Comparison of ENCODE assay signal across 6 cellular contexts in the genomic region with DNA sequence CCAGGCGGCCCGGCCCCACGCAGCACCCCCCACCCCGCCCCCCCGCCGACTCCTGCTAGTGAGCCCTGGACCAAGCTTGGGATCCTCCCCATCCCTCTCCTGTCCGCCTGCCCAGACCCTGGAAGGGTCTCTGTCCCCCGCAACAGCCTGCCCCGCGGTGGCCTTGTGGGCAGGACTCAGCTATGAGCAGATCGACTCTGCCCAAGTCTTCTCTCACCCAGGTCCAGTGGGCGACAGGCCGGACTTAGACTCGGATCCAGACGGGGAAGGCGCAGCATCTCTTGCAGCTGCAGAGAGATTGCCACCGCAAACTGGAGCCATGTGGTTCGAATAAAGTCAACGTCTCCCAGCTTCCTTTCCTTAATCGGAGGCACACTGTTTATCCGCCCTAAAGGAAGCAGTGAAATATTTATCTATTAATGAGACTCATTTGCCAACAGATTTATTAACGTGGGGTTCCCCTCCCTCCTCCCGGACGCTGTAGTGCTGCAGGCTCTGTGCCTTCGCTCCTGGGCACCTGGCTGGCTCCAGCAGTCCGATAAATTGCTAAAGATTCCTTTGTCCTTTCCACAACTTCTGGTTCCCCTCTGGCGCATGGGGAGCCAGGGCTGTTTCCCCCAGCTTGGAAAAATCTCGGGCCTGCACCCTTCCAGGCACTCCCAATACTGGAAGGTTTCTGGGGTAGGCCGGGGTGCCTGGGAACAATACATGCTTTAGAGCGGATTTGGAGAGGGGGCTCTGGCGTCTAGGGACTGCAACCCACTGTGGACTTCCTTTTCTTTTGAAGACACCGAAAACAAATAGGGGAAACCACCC. TPM values are rescaled to one million over a fixed set of nuclear protein-coding genes. Genes with fewer than 3 reads are reported as not detected.
DNase-seq lines count a peak whose midpoint lies in the region; ATAC-seq and TF ChIP-seq lines count a peak whose summit lies in the region.

No MANE protein-coding gene starts in this region.

- no peaks in the 10 kb centered on the region for H3K9me3 Mint-ChIP-seq in activated CD8-positive, alpha-beta T cell treated with anti-CD3 and anti-CD28 coated beads, Interleukin-2, amount 10 ng/mL, durations not matched to agents 7 days and 5 days (ENCODE audit: insufficient read depth)
- H3K9me3 Mint-ChIP-seq in naive thymus-derived CD8-positive, alpha-beta T cell = no peaks in the 10 kb centered on the region

- peak overlapping the region; percentile 86 for H3K9ac ChIP-seq in DND-41 (ENCODE audit: low read depth, low read length)

- H3K27me3 ChIP-seq in DND-41 (ENCODE audit: insufficient read depth, low read length, poor library complexity) = no peaks in the 10 kb centered on the region

- peaks cover 25% of the 10 kb centered on the region for H3K4me1 Mint-ChIP-seq in activated CD8-positive, alpha-beta T cell treated with anti-CD3 and anti-CD28 coated beads, Interleukin-2, amount 10 ng/mL, durations not matched to agents 7 days and 5 days (ENCODE audit: low read depth)
- H3K4me1 Mint-ChIP-seq in naive thymus-derived CD8-positive, alpha-beta T cell = peaks cover 14 to 67% (median 54%) of the 10 kb centered on the region in 4 donors

- H3K4me2 ChIP-seq in DND-41 (ENCODE audit: insufficient read depth, low read length) = peak overlapping the region; percentile 74

- H3K4me3 ChIP-seq in DND-41 (ENCODE audit: low read depth in 1 of 2, low read length in 2 of 2) = peak overlapping the region in 1 of 2 experiments; percentile 70; a peak in 2 of 4 replicates

- H3K9me3 ChIP-seq in DND-41 (ENCODE audit: insufficient read depth, low read length, severe bottlenecking) = no peaks in the 10 kb centered on the region

- ATAC-seq in DND-41 (ENCODE audit: insufficient read depth, low read depth) = peak; percentile 5; the same call in 2 of the 3 replicates
- ATAC-seq in activated CD8-positive, alpha-beta T cell treated with anti-CD3 and anti-CD28 coated beads, Interleukin-2, amount 10 ng/mL, durations not matched to agents 7 days and 5 days = no peak
- no peak for ATAC-seq in naive thymus-derived CD8-positive, alpha-beta T cell
- no peak for ATAC-seq in esophagus mucosa

- H3K27me3 Mint-ChIP-seq in activated CD8-positive, alpha-beta T cell treated with anti-CD3 and anti-CD28 coated beads, Interleukin-2, amount 10 ng/mL, durations not matched to agents 7 days and 5 days (ENCODE audit: low read depth) = peaks cover 81% of the 10 kb centered on the region
- H3K27me3 Mint-ChIP-seq in naive thymus-derived CD8-positive, alpha-beta T cell = peaks cover 53 to 88% (median 75%) of the 10 kb centered on the region in 5 donors

- no peaks in the 10 kb centered on the region for H3K36me3 ChIP-seq in DND-41 (ENCODE audit: insufficient read depth, low read length)

- POLR2A ChIA-PET in activated CD8-positive, alpha-beta T cell treated with anti-CD3 and anti-CD28 coated beads, Interleukin-2, amount 10 ng/mL, durations not matched to agents 7 days and 5 days (lab: Charles Lee) = no interaction called here
- POLR2A ChIA-PET in naive thymus-derived CD8-positive, alpha-beta T cell (lab: Charles Lee) = interaction anchor here (0.6 to 1.8 kb wide), 2 partner anchors 34 to 1060 kb away, joined by 4 to 5 read pairs; no protein-coding TSS in a partner anchor

- CTCF ChIA-PET in activated CD8-positive, alpha-beta T cell treated with anti-CD3 and anti-CD28 coated beads, Interleukin-2, amount 10 ng/mL, durations not matched to agents 7 days and 5 days (lab: Charles Lee) = interaction anchor here (0.8 to 1.7 kb wide), 2 partner anchors 23 to 85 kb away, joined by 3 to 4 read pairs; partner anchors contain the start of gene EVX1

- H3K4me1 ChIP-seq in DND-41 (ENCODE audit: insufficient read depth, low read length) = peaks cover 32% of the 10 kb centered on the region

- peaks cover 10% of the 10 kb centered on the region for H3K36me3 Mint-ChIP-seq in activated CD8-positive, alpha-beta T cell treated with anti-CD3 and anti-CD28 coated beads, Interleukin-2, amount 10 ng/mL, durations not matched to agents 7 days and 5 days (ENCODE audit: low read depth)
- H3K36me3 Mint-ChIP-seq in naive thymus-derived CD8-positive, alpha-beta T cell = peaks cover 0 to 3% (median 3%) of the 10 kb centered on the region in 3 donors

- peak overlapping the region; percentile 45 for H3K4me3 Mint-ChIP-seq in activated CD8-positive, alpha-beta T cell treated with anti-CD3 and anti-CD28 coated beads, Interleukin-2, amount 10 ng/mL, durations not matched to agents 7 days and 5 days
- peak overlapping the region in 7 of 10 donors; percentile 36 to 73 (median 48) for H3K4me3 Mint-ChIP-seq in naive thymus-derived CD8-positive, alpha-beta T cell

- peak overlapping the region; percentile 76 for H3K27ac Mint-ChIP-seq in activated CD8-positive, alpha-beta T cell treated with anti-CD3 and anti-CD28 coated beads, Interleukin-2, amount 10 ng/mL, durations not matched to agents 7 days and 5 days
- peak overlapping the region in 3 of 10 donors; percentile 37 to 92 (median 49) for H3K27ac Mint-ChIP-seq in naive thymus-derived CD8-positive, alpha-beta T cell

- 0 out of 2 replicates have a peak overlapping the region, but pooled peaks have one; percentile 91 for H3K27ac ChIP-seq in DND-41 (ENCODE audit: low read length)

- peak overlapping the region; percentile 92 for H2AFZ ChIP-seq in DND-41 (ENCODE audit: low read depth, low read length)

- no peaks in the 10 kb centered on the region for H4K20me1 ChIP-seq in DND-41 (ENCODE audit: insufficient read depth, low read length)

- no peak for TF ChIP-seq CTCF in DND-41 (IDR thresholded peaks at IDR 0.05; ENCODE audit: borderline replicate concordance, extremely low read depth, low read length, poor library complexity, severe bottlenecking)

- H3K79me2 ChIP-seq in DND-41 (ENCODE audit: insufficient read depth, low read length) = peaks cover 9% of the 10 kb centered on the region

- DNase-seq in DND-41 (no peak), cerebellar nuclear complex (lab: John Stamatoyannopoulos, UW) (no peak)
- no peak for DNase-seq in activated CD8-positive, alpha-beta T cell treated with anti-CD3 and anti-CD28 coated beads, Interleukin-2, amount 10 ng/mL, durations not matched to agents 7 days and 5 days
- DNase-seq in naive thymus-derived CD8-positive, alpha-beta T cell = peak in 1 of 10 donors; percentile 36
- DNase-seq in stimulated activated CD4-positive, alpha-beta T cell treated with anti-CD3 and anti-CD28 coated beads, Interleukin-1b, Interleukin-23, amount 100 ng/mL, for 48 hours = no peak

RNA-seq across cellular contexts. Expression of gene HOXA7, which starts 0.6 kb away (rescaled TPM):
- not detected for total RNA-seq in activated CD8-positive, alpha-beta T cell treated with anti-CD3 and anti-CD28 coated beads, Interleukin-2, amount 10 ng/mL, durations not matched to agents 7 days and 5 days
- total RNA-seq in naive thymus-derived CD8-positive, alpha-beta T cell = not detected
- not detected for polyA plus RNA-seq in naive thymus-derived CD8-positive, alpha-beta T cell
- total RNA-seq in esophagus mucosa = 5.2 TPM

RNA-seq across cellular contexts. Expression of gene HOXA3, which starts 4.7 kb away (rescaled TPM):
- not detected for total RNA-seq in activated CD8-positive, alpha-beta T cell treated with anti-CD3 and anti-CD28 coated beads, Interleukin-2, amount 10 ng/mL, durations not matched to agents 7 days and 5 days
- not detected for total RNA-seq in naive thymus-derived CD8-positive, alpha-beta T cell
- not detected for polyA plus RNA-seq in naive thymus-derived CD8-positive, alpha-beta T cell
- 5.4 TPM for total RNA-seq in esophagus mucosa

RNA-seq across cellular contexts. Expression of gene HOXA9, which starts 8.2 kb away (rescaled TPM):
- total RNA-seq in activated CD8-positive, alpha-beta T cell treated with anti-CD3 and anti-CD28 coated beads, Interleukin-2, amount 10 ng/mL, durations not matched to agents 7 days and 5 days = not detected
- not detected for total RNA-seq in naive thymus-derived CD8-positive, alpha-beta T cell
- under 1 TPM in 1 of 3 donors, not detected in 2; 0.16 TPM for polyA plus RNA-seq in naive thymus-derived CD8-positive, alpha-beta T cell
- 1.7 TPM for total RNA-seq in esophagus mucosa

RNA-seq across cellular contexts. Expression of gene HOXA6, which starts 9.5 kb away (rescaled TPM):
- total RNA-seq in activated CD8-positive, alpha-beta T cell treated with anti-CD3 and anti-CD28 coated beads, Interleukin-2, amount 10 ng/mL, durations not matched to agents 7 days and 5 days = not detected
- total RNA-seq in naive thymus-derived CD8-positive, alpha-beta T cell = not detected
- polyA plus RNA-seq in naive thymus-derived CD8-positive, alpha-beta T cell = not detected
- total RNA-seq in esophagus mucosa = 1.7 TPM

RNA-seq across cellular contexts. Expression of gene HOXA5, which starts 13.6 kb away (rescaled TPM):
- total RNA-seq in activated CD8-positive, alpha-beta T cell treated with anti-CD3 and anti-CD28 coated beads, Interleukin-2, amount 10 ng/mL, durations not matched to agents 7 days and 5 days = not detected
- total RNA-seq in naive thymus-derived CD8-positive, alpha-beta T cell = not detected
- polyA plus RNA-seq in naive thymus-derived CD8-positive, alpha-beta T cell = not detected
- 5.6 TPM for total RNA-seq in esophagus mucosa
